ENCODE assay signal across 1 cellular context in the genomic region with DNA sequence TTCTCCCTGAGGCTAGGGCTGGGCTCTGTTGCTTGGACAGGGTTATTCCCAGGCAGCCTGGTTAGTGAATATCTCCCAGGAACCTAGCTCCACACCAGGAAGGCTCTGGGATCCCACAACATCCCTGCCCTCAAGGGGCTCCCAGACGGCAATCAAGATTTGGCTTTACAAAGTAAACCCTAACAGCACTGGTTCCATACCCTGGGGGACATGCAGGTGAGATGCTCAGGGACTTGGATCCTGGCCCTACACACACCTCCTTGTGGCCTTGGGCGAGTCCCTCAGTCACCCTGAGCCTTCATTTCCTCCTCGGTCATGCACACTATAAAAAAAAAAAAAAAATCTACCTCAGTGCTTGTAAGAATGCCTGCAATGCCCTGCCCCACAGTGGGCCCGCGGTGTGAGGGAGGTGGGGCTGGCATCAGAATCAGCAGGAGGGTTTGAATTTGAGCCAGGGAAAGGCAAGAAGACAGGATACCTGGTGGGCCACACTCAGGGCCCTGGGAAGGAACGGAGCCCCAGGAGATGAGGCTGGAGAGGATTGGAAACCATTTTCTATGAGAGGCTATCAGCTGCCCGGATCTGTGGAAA.
TF ChIP-seq lines count a peak whose summit lies in the region.

No MANE protein-coding gene starts in this region.

TF ChIP-seq in GM23338, 12 proteins besides CTCF, POLR2A, EP300 and RAD21 (continued from another document):
- TF ChIP-seq ZNF331 (CRISPR knock-in tag; IDR thresholded peaks at IDR 0.05; ENCODE audit: low read depth) (no peak), JUNB (IDR thresholded peaks at IDR 0.05; ENCODE audit: unreplicated experiment) (no peak), ZNF114 (CRISPR knock-in tag; IDR thresholded peaks at IDR 0.05) (no peak), NANOG (IDR thresholded peaks at IDR 0.05; ENCODE audit: borderline replicate concordance) (no peak), POLR2AphosphoS5 (IDR thresholded peaks at IDR 0.05; ENCODE audit: low read depth) (no peak), EZH2phosphoT487 (IDR thresholded peaks at IDR 0.05; ENCODE audit: unreplicated experiment) (no peak), STAT1 (IDR thresholded peaks at IDR 0.05; ENCODE audit: unreplicated experiment) (no peak), CREB1 (CRISPR knock-in tag; IDR thresholded peaks at IDR 0.05; ENCODE audit: low read depth) (no peak)
- TF ChIP-seq, protein P1, sequence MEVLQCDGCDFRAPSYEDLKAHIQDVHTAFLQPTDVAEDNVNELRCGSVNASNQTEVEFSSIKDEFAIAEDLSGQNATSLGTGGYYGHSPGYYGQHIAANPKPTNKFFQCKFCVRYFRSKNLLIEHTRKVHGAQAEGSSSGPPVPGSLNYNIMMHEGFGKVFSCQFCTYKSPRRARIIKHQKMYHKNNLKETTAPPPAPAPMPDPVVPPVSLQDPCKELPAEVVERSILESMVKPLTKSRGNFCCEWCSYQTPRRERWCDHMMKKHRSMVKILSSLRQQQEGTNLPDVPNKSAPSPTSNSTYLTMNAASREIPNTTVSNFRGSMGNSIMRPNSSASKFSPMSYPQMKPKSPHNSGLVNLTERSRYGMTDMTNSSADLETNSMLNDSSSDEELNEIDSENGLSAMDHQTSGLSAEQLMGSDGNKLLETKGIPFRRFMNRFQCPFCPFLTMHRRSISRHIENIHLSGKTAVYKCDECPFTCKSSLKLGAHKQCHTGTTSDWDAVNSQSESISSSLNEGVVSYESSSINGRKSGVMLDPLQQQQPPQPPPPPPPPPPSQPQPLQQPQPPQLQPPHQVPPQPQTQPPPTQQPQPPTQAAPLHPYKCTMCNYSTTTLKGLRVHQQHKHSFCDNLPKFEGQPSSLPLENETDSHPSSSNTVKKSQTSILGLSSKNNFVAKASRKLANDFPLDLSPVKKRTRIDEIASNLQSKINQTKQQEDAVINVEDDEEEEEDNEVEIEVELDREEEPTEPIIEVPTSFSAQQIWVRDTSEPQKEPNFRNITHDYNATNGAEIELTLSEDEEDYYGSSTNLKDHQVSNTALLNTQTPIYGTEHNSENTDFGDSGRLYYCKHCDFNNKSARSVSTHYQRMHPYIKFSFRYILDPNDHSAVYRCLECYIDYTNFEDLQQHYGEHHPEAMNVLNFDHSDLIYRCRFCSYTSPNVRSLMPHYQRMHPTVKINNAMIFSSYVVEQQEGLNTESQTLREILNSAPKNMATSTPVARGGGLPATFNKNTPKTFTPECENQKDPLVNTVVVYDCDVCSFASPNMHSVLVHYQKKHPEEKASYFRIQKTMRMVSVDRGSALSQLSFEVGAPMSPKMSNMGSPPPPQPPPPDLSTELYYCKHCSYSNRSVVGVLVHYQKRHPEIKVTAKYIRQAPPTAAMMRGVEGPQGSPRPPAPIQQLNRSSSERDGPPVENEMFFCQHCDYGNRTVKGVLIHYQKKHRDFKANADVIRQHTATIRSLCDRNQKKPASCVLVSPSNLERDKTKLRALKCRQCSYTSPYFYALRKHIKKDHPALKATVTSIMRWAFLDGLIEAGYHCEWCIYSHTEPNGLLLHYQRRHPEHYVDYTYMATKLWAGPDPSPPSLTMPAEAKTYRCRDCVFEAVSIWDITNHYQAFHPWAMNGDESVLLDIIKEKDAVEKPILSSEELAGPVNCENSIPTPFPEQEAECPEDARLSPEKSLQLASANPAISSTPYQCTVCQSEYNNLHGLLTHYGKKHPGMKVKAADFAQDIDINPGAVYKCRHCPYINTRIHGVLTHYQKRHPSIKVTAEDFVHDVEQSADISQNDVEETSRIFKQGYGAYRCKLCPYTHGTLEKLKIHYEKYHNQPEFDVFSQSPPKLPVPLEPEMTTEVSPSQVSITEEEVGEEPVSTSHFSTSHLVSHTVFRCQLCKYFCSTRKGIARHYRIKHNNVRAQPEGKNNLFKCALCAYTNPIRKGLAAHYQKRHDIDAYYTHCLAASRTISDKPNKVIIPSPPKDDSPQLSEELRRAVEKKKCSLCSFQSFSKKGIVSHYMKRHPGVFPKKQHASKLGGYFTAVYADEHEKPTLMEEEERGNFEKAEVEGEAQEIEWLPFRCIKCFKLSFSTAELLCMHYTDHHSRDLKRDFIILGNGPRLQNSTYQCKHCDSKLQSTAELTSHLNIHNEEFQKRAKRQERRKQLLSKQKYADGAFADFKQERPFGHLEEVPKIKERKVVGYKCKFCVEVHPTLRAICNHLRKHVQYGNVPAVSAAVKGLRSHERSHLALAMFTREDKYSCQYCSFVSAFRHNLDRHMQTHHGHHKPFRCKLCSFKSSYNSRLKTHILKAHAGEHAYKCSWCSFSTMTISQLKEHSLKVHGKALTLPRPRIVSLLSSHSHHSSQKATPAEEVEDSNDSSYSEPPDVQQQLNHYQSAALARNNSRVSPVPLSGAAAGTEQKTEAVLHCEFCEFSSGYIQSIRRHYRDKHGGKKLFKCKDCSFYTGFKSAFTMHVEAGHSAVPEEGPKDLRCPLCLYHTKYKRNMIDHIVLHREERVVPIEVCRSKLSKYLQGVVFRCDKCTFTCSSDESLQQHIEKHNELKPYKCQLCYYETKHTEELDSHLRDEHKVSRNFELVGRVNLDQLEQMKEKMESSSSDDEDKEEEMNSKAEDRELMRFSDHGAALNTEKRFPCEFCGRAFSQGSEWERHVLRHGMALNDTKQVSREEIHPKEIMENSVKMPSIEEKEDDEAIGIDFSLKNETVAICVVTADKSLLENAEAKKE (CRISPR knock-in tag; IDR thresholded peaks at IDR 0.05), result no peak
